27 cellular contexts compared by ENCODE assay signal in genomic region chr13:65275838-65276630, GRCh38.
"Had no signal": no experiment of that assay in that cellular context is flagged by ENCODE, and none has a peak within 500 bp of the region (broad histone marks: within the 10 kb centered on the region; RNA-seq: fewer than 3 reads in every experiment).

No MANE protein-coding gene starts in this region.

- FAIRE-seq: islet of Langerhans, pancreas had no signal

- ATAC-seq: esophagus mucosa; foreskin keratinocyte; gastroesophageal sphincter; heart left ventricle; left cardiac atrium; lower lobe of right lung; natural killer cell treated with Interleukin-12 subunit alpha and Interleukin-12 subunit beta and Interleukin-15 and Interleukin-18, amount 100 ng/mL, for 72 hours; pancreas; sciatic nerve; stimulated activated effector memory CD8-positive, alpha-beta T cell treated with anti-CD3 and anti-CD28 coated beads, Interleukin-12 subunit alpha, Interleukin-12 subunit beta, amount 100 ng/mL, for 72 hours had no signal

- H3K27ac ChIP-seq: colonic mucosa, epithelial cell of prostate, foreskin keratinocyte, gastroesophageal sphincter, heart left ventricle, left ventricle myocardium inferior, lower lobe of right lung, neutrophil, pancreas, stomach, thyroid gland, vagina had no signal

- H3K4me2 ChIP-seq: smooth muscle cell had no signal

- H3K9me3 ChIP-seq: colonic mucosa, neutrophil, pancreas, thyroid gland, vagina had no signal

- H3K36me3 ChIP-seq: colonic mucosa, gastroesophageal sphincter, heart left ventricle, left ventricle myocardium inferior, lower lobe of right lung, neutrophil, pancreas, stomach, thyroid gland, vagina had no signal

- H3K4me1 ChIP-seq: colonic mucosa, foreskin keratinocyte, gastroesophageal sphincter, heart left ventricle, left ventricle myocardium inferior, lower lobe of right lung, pancreas, stomach, thyroid gland, vagina had no signal

- DNase-seq: colonic mucosa; effector CD8-positive, alpha-beta T cell; endodermal cell; foreskin keratinocyte; heart left ventricle; hippocampal formation; left cardiac atrium; left ventricle myocardium inferior; lower lobe of right lung; naive B cell; stimulated activated CD4-positive, alpha-beta T cell treated with anti-CD3 and anti-CD28 coated beads, Interleukin-2, amount 100 ng/mL, for 24 hours; stimulated activated CD4-positive, alpha-beta T cell treated with anti-CD3 and anti-CD28 coated beads, Interleukin-4, amount 100 ng/mL, for 24 hours; stimulated activated naive CD4-positive, alpha-beta T cell treated with Interleukin-2 at 50 U/mL for 16 hours; stomach; thyroid gland; trophoblast cell had no signal

- H3K4me3 ChIP-seq: colonic mucosa, gastroesophageal sphincter, heart left ventricle, left ventricle myocardium inferior, lower lobe of right lung, pancreas, smooth muscle cell, stomach, thyroid gland, vagina had no signal

- H3K27me3 ChIP-seq: colonic mucosa, foreskin keratinocyte, gastroesophageal sphincter, heart left ventricle, neutrophil, pancreas, stomach, thyroid gland, vagina had no signal
